Comparison of ENCODE assay signal across 8 cellular contexts in the genomic region with DNA sequence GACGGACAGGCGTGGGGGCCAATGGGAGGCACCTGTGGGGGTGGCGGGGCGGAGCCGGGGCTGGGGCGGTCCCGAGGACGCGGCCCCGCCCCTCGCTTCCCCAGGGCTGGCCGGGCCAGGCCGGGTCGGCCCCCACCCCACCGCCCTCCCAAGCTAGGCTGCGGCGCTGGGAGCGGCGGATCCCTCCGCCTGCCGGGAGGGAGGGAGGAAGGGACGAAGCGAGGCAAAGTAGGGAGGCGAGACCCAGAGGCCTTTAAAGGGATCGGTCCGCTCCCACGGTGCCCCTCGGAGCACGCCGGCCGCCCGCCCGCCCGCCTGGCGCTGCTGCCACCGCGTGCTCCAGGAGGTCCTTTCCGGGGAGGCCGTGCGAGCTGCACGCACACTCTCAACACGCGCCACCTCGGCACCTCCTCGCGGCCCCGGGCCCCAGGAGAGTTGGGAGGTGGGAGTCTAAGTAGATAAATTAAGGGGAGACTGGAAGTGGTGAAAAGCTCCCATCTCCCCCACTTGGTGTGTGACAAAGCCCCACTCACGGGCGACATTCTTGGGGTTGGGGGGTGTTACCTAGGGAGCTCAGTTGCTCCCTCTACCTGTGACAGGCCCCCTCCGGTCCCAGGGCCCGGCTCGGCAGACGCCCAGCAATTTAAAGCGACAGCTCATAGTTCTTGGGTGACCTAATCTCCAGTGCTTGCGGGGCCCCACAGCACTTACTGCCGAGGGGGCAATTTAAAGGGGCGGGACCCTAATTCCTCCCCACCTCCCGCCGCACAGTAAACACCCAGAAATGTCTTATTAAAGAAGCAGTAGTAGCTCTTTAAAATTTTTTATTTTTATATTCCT. TPM values are rescaled to one million over a fixed set of nuclear protein-coding genes. Genes with fewer than 3 reads are reported as not detected.
DNase-seq lines count a peak whose midpoint lies in the region; ATAC-seq and TF ChIP-seq lines count a peak whose summit lies in the region.

No MANE protein-coding gene starts in this region.

- H3K4me1 ChIP-seq in Panc1 (ENCODE audit: control insufficient read depth, insufficient read depth, low read length) (peaks cover 63% of the 10 kb centered on the region), esophagus squamous epithelium (peaks cover 66 to 82% (median 75%) of the 10 kb centered on the region in 3 donors)

- DNase-seq in DMS79 treated with DMSO at 0.1 percent for 48 hours (lab: John Stamatoyannopoulos, UW) (peak; percentile 85), Panc1 (ENCODE audit: low read depth, low spot score) (peak; percentile 76), esophagus squamous epithelium (lab: John Stamatoyannopoulos, UW) (peak; percentile 70), naive B cell (peak; percentile 93)
- peak; percentile 92 to 95 for DNase-seq in activated T-cell treated with anti-CD3 and anti-CD28 coated beads, Interleukin-2, amount 50 U/mL, for 72 hours
- peak; percentile 94 to 95 for DNase-seq in stimulated activated effector memory CD8-positive, alpha-beta T cell treated with anti-CD3 and anti-CD28 coated beads, Interleukin-12 subunit alpha, Interleukin-12 subunit beta, amount 100 ng/mL, for 72 hours (ENCODE audit: low spot score in 2 of 2)

- CTCF ChIA-PET in Panc1 (lab: Charles Lee): interaction anchor here (0.6 to 1.6 kb wide), 8 partner anchors 10 to 115 kb away, joined by 3 to 25 read pairs (median 4); no protein-coding TSS in a partner anchor

- ATAC-seq in GM21786 (IDR thresholded peaks at IDR 0.05; ENCODE audit: unreplicated experiment): peak; percentile 48
- ATAC-seq in Panc1: peak; percentile 82
- peak; percentile 75 to 76 for ATAC-seq in activated T-cell treated with anti-CD3 and anti-CD28 coated beads, Interleukin-2, amount 50 U/mL, for 72 hours (replicated peaks in 1 of 2)
- peak; percentile 61 to 62 for ATAC-seq in naive B cell (ENCODE audit: low read depth in 2 of 2)
- peak; percentile 78 for ATAC-seq in stimulated activated effector memory CD8-positive, alpha-beta T cell treated with anti-CD3 and anti-CD28 coated beads, Interleukin-12 subunit alpha, Interleukin-12 subunit beta, amount 100 ng/mL, for 72 hours

- POLR2A ChIA-PET in Panc1 (lab: Charles Lee): interaction anchor here (0.5 to 1.1 kb wide), 7 partner anchors 9 to 408 kb away, joined by 3 to 12 read pairs (median 6); no protein-coding TSS in a partner anchor

- TSS peak; percentile 96 for BruUV-seq in Panc1 (replicated peaks; lab: Mats Ljungman, UMichigan)

- no peaks in the 10 kb centered on the region for H3K27me3 Mint-ChIP-seq in activated T-cell treated with anti-CD3 and anti-CD28 coated beads, Interleukin-2, amount 50 U/mL, for 72 hours (ENCODE audit: low read depth)
- no peaks in the 10 kb centered on the region for H3K27me3 Mint-ChIP-seq in naive B cell

- H3K27ac Mint-ChIP-seq in activated T-cell treated with anti-CD3 and anti-CD28 coated beads, Interleukin-2, amount 50 U/mL, for 72 hours: peak overlapping the region; percentile 80
- peak overlapping the region; percentile 99 to 100 (median 100) for H3K27ac Mint-ChIP-seq in naive B cell
- H3K27ac Mint-ChIP-seq in stimulated activated effector memory CD8-positive, alpha-beta T cell treated with anti-CD3 and anti-CD28 coated beads, Interleukin-12 subunit alpha, Interleukin-12 subunit beta, amount 100 ng/mL, for 72 hours: peak overlapping the region; percentile 99

- H3K9me3 Mint-ChIP-seq in activated T-cell treated with anti-CD3 and anti-CD28 coated beads, Interleukin-2, amount 50 U/mL, for 72 hours: peaks cover 0 to 2% of the 10 kb centered on the region in 2 donors
- no peaks in the 10 kb centered on the region for H3K9me3 Mint-ChIP-seq in naive B cell
- no peaks in the 10 kb centered on the region for H3K9me3 Mint-ChIP-seq in stimulated activated effector memory CD8-positive, alpha-beta T cell treated with anti-CD3 and anti-CD28 coated beads, Interleukin-12 subunit alpha, Interleukin-12 subunit beta, amount 100 ng/mL, for 72 hours

- 0 to 1% methylated on average over 10 to 25 of the region's 59 CpGs for WGBS in esophagus squamous epithelium, 2 donors

- H3K4me3 ChIP-seq in Panc1 (ENCODE audit: low read depth in 2 of 2, low read length in 2 of 2): peak overlapping the region; percentile 69 to 98
- peak overlapping the region; percentile 84 to 99 (median 92) for H3K4me3 ChIP-seq in esophagus squamous epithelium

- intact Hi-C loops in Panc1 (cut with micrococcal nuclease; ENCODE audit: unreplicated experiment): no loop called here
- intact Hi-C loops in esophagus squamous epithelium (cut with DNase I): no loop called here

- TF ChIP-seq CTCF in Panc1 (IDR thresholded peaks at IDR 0.05) (peak; percentile 85; the same call in 1 of the 2 replicates), esophagus squamous epithelium (IDR thresholded peaks at IDR 0.05) (peak; percentile 36 to 67 (median 59))

- TF ChIP-seq POLR2A in esophagus squamous epithelium (IDR thresholded peaks at IDR 0.05): peak in 3 of 4 donors; percentile 84 to 97 (median 89)

- H3K36me3 Mint-ChIP-seq in activated T-cell treated with anti-CD3 and anti-CD28 coated beads, Interleukin-2, amount 50 U/mL, for 72 hours (ENCODE audit: insufficient read depth in 2 of 2): peaks cover 5 to 8% of the 10 kb centered on the region in 2 donors
- H3K36me3 Mint-ChIP-seq in naive B cell: no peaks in the 10 kb centered on the region
- H3K36me3 Mint-ChIP-seq in stimulated activated effector memory CD8-positive, alpha-beta T cell treated with anti-CD3 and anti-CD28 coated beads, Interleukin-12 subunit alpha, Interleukin-12 subunit beta, amount 100 ng/mL, for 72 hours: peaks cover 52% of the 10 kb centered on the region

- peaks cover 77% of the 10 kb centered on the region for H3K4me1 Mint-ChIP-seq in activated T-cell treated with anti-CD3 and anti-CD28 coated beads, Interleukin-2, amount 50 U/mL, for 72 hours (ENCODE audit: low read depth)
- peaks cover 64 to 79% (median 69%) of the 10 kb centered on the region in 3 donors for H3K4me1 Mint-ChIP-seq in naive B cell
- H3K4me1 Mint-ChIP-seq in stimulated activated effector memory CD8-positive, alpha-beta T cell treated with anti-CD3 and anti-CD28 coated beads, Interleukin-12 subunit alpha, Interleukin-12 subunit beta, amount 100 ng/mL, for 72 hours: peaks cover 81% of the 10 kb centered on the region

- peak overlapping the region; percentile 85 to 91 for H3K4me3 Mint-ChIP-seq in activated T-cell treated with anti-CD3 and anti-CD28 coated beads, Interleukin-2, amount 50 U/mL, for 72 hours
- H3K4me3 Mint-ChIP-seq in naive B cell: peak overlapping the region; percentile 79 to 97 (median 92)
- peak overlapping the region; percentile 85 for H3K4me3 Mint-ChIP-seq in stimulated activated effector memory CD8-positive, alpha-beta T cell treated with anti-CD3 and anti-CD28 coated beads, Interleukin-12 subunit alpha, Interleukin-12 subunit beta, amount 100 ng/mL, for 72 hours

- H3K36me3 ChIP-seq in KOPT-K1 (ENCODE audit: insufficient read depth, low read length) (no peaks in the 10 kb centered on the region), Panc1 (ENCODE audit: control insufficient read depth, insufficient read depth, low read length) (peaks cover 8% of the 10 kb centered on the region; the same call in 1 of the 2 replicates), esophagus squamous epithelium (no peaks in the 10 kb centered on the region)

- H3K9me3 ChIP-seq in KOPT-K1 (ENCODE audit: insufficient read depth, low read length, poor library complexity, severe bottlenecking) (no peaks in the 10 kb centered on the region), Panc1 (ENCODE audit: control insufficient read depth, insufficient read depth, low read depth, low read length) (no peaks in the 10 kb centered on the region), esophagus squamous epithelium (no peaks in the 10 kb centered on the region)

- in situ Hi-C loops in Panc1 (cut with HindIII; ENCODE audit: low pct_unique_long_range_greater_than_20kb, low sequenced_read_pairs): no loop called here

- H3K27me3 ChIP-seq in Panc1 (ENCODE audit: control insufficient read depth, insufficient read depth, low read length) (no peaks in the 10 kb centered on the region), esophagus squamous epithelium (no peaks in the 10 kb centered on the region)

- H3K27ac ChIP-seq in KOPT-K1 (ENCODE audit: low read depth, low read length, poor library complexity, severe bottlenecking) (peak overlapping the region; percentile 100), Panc1 (ENCODE audit: low read length) (peak overlapping the region; percentile 92), esophagus squamous epithelium (peak overlapping the region; percentile 99 to 100 (median 100))

RNA-seq across cellular contexts. Expression of gene MEF2D, which starts 0.5 kb away (rescaled TPM):
- total RNA-seq in Panc1 (2021; ENCODE audit: unreplicated experiment) (30.9 TPM), esophagus squamous epithelium (10 to 100 TPM in 3 of 4 donors, 1 to 10 TPM in 1; 9.1 to 30.1 (median 12.1) TPM)
- 35.0 TPM for polyA plus RNA-seq in Panc1 (2012; ENCODE audit: insufficient read length)
- 10 to 100 TPM; 73.3 to 86.8 TPM for total RNA-seq in activated T-cell treated with anti-CD3 and anti-CD28 coated beads, Interleukin-2, amount 50 U/mL, for 72 hours
- polyA plus RNA-seq in naive B cell (ENCODE audit: low read depth in 6 of 6): 10 to 100 TPM in 3 of 6 donors, 1 to 10 TPM in 3; 6.9 to 15.8 (median 9.1) TPM

Comparison
In these comparisons a context has a peak if more than half of its experiments do, and no peak if none do; other contexts are left out.
1. Peak in every context shown above with its lines: DNase-seq, ATAC-seq, H3K4me3 ChIP-seq and H3K27ac ChIP-seq.